Comparison of ENCODE assay signal across 21 cellular contexts in genomic region chr2:219094171-219094570, GRCh38. TPM values are rescaled to one million over a fixed set of nuclear protein-coding genes. Genes with fewer than 3 reads are reported as not detected.
"Had no signal": no experiment of that assay in that cellular context is flagged by ENCODE, and none has a peak within 500 bp of the region (broad histone marks: within the 10 kb centered on the region; RNA-seq: fewer than 3 reads in every experiment).

No MANE protein-coding gene starts in this region.

- H3K4me3 ChIP-seq: MG63 had no signal

- H3K4me2 ChIP-seq: SK-N-SH had no signal

- H3K9ac ChIP-seq: SK-N-SH had no signal

- DNase-seq: KBM-7, MG63, NCI-H1092, NCI-H1105 treated with DMSO at 0.1 percent for 48 hours, NCI-H1417 treated with DMSO at 0.1 percent for 48 hours, NCI-H187, NCI-H2029, NCI-H2081 treated with DMSO at 0.1 percent for 48 hours, NCI-H2171, NCI-H446, NCI-H510A, NCI-H524 treated with DMSO at 0.1 percent for 48 hours, NCI-H69, NCI-H774, RPMI8226, SHP77, SK-N-SH, SW 1271 had no signal

- H3K27me3 ChIP-seq: MG63 had no signal

- H3K9me2 ChIP-seq: SK-N-SH had no signal

- H3K9me3 ChIP-seq: MG63, SK-N-SH had no signal

- H3K36me3 ChIP-seq: MG63 had no signal

RNA-seq across cellular contexts. Expression of gene IHH, which starts 33.5 kb away (rescaled TPM):
- total RNA-seq: LHCN-M2, SK-MEL-5 had no signal

RNA-seq across cellular contexts. Expression of gene CFAP65, which starts 52.9 kb away (rescaled TPM):
- total RNA-seq: HT-29, LHCN-M2 had no signal
